16 cellular contexts compared by ENCODE assay signal in genomic region chr3:160982497-160982896, GRCh38.
DNase-seq lines count a peak whose midpoint lies in the region; ATAC-seq and TF ChIP-seq lines count a peak whose summit lies in the region.
"Had no signal": no experiment of that assay in that cellular context is flagged by ENCODE, and none has a peak within 500 bp of the region (broad histone marks: within the 10 kb centered on the region; RNA-seq: fewer than 3 reads in every experiment).

No MANE protein-coding gene starts in this region.

- no peaks in the 10 kb centered on the region for H3K27me3 ChIP-seq in SJSA1 (replicated peaks)
- H3K27me3 ChIP-seq: tibial artery had no signal

- H3K9me3 Mint-ChIP-seq in Calu3 (ENCODE audit: low read depth, unreplicated experiment): peaks cover 8% of the 10 kb centered on the region

- peak overlapping the region; percentile 13 for H3K4me3 Mint-ChIP-seq in Calu3 (ENCODE audit: low read depth, unreplicated experiment)

- H3K27me3 Mint-ChIP-seq in Calu3 (ENCODE audit: unreplicated experiment): no peaks in the 10 kb centered on the region

- DNase-seq in Calu3: no peak
- peak in 1 of 2 experiments; percentile 5 for DNase-seq in SJSA1 (ENCODE audit: low read depth in 1 of 2, low spot score in 2 of 2)
- peak; percentile 19 for DNase-seq in kidney tubule cell (ENCODE audit: low spot score)
- no peak for DNase-seq in NCI-H345 (lab: John Stamatoyannopoulos, UW)
- DNase-seq in erythroblast (lab: John Stamatoyannopoulos, UW): no peak
- no peak for DNase-seq in effector CD8-positive, alpha-beta T cell (lab: John Stamatoyannopoulos, UW)
- DNase-seq: activated CD4-positive, alpha-beta T cell treated with anti-CD3 and anti-CD28 coated beads, Interleukin-2, amount 50 U/mL, for 1 hour; cerebellar nuclear complex; NCI-H1694; NCI-H526 treated with DMSO at 0.1 percent for 48 hours; stimulated activated CD4-positive, alpha-beta T cell treated with anti-CD3 and anti-CD28 coated beads, Interleukin-2, amount 100 ng/mL, for 24 hours; T1000; tibial artery had no signal

- intact Hi-C loops in Calu3 (cut with micrococcal nuclease; ENCODE audit: unreplicated experiment): no loop called here

- no TSS peak for BruUV-seq in Calu3 (replicated peaks; lab: Mats Ljungman, UMichigan)

- no peak for TF ChIP-seq CTCF in Calu3 (IDR thresholded peaks at IDR 0.05; ENCODE audit: unreplicated experiment)

- peak overlapping the region; percentile 83 for H3K27ac Mint-ChIP-seq in Calu3 (ENCODE audit: unreplicated experiment)

- peak overlapping the region; percentile 20; the same call in 1 of the 2 replicates for H3K27ac ChIP-seq in SJSA1
- H3K27ac ChIP-seq: tibial artery had no signal

- peak; percentile 33 for ATAC-seq in HG03432 (IDR thresholded peaks at IDR 0.05; ENCODE audit: unreplicated experiment)
- no peak for ATAC-seq in HG03565 (IDR thresholded peaks at IDR 0.05; ENCODE audit: unreplicated experiment)
- ATAC-seq: K562 had no signal

- no peaks in the 10 kb centered on the region for H3K4me1 ChIP-seq in SJSA1 (replicated peaks)
- H3K4me1 ChIP-seq: tibial artery had no signal

- CTCF ChIA-PET in Calu3 (lab: Charles Lee): interaction anchor here (1.0 to 1.4 kb wide), 2 partner anchors 17 to 26 kb away, joined by 3 to 9 read pairs; no protein-coding TSS in a partner anchor

- H3K4me1 Mint-ChIP-seq in Calu3 (ENCODE audit: low read depth, unreplicated experiment): peaks cover 32% of the 10 kb centered on the region

- H3K36me3 ChIP-seq in SJSA1: no peaks in the 10 kb centered on the region
- H3K36me3 ChIP-seq: tibial artery had no signal

- H3K9me3 ChIP-seq in SJSA1 (replicated peaks): no peaks in the 10 kb centered on the region; the same call in 1 of the 2 replicates

- TF ChIP-seq POLR2A in erythroblast (IDR thresholded peaks at IDR 0.05; ENCODE audit: low read length): no peak

- H3K4me3 ChIP-seq in SJSA1: no peak overlapping the region
- H3K4me3 ChIP-seq: K562, tibial artery had no signal

- peaks cover 8% of the 10 kb centered on the region for H3K36me3 Mint-ChIP-seq in Calu3 (ENCODE audit: insufficient read depth, unreplicated experiment)
